Comparison of ENCODE assay signal across 31 cellular contexts in the genomic region with DNA sequence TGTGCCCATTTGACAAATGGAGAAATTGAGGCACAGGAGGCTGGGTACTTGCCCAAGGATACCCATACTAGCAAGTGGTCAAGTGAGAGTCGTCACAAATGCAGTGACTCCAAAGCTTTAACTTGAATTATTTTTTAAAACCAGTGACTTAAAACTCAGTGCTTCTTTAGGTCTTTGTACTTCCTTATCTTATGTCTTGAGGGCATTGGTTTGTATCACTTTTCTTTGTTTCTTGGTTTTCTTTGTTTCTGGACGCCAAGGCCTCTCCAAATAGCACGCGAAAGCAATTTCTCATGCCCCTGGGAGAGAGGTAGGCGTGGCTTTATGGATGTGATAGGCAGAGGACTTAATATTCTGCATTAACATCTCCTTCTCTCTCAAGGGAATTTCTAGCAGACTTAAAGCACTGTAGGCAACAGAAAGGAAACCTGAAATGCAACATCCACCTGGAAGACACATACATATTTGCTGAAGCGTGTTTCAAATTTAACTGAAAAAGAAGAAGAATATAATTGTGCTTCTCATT. TPM values are rescaled to one million over a fixed set of nuclear protein-coding genes. Genes with fewer than 3 reads are reported as not detected.
A peak's percentile ranks its signal among the peaks of the same experiment; 100 is the strongest.
DNase-seq lines count a peak whose midpoint lies in the region; ATAC-seq and TF ChIP-seq lines count a peak whose summit lies in the region.
"Had no signal": no experiment of that assay in that cellular context is flagged by ENCODE, and none has a peak within 500 bp of the region (broad histone marks: within the 10 kb centered on the region; RNA-seq: fewer than 3 reads in every experiment).

No MANE protein-coding gene starts in this region.

- H4K91ac ChIP-seq in H9 (ENCODE audit: insufficient read length, low read depth, low read length) = no peak overlapping the region

- peaks cover 8 to 56% (median 44%) of the 10 kb centered on the region in 6 donors for H3K4me1 ChIP-seq in spleen
- peaks cover 8% of the 10 kb centered on the region; the same call in 1 of the 2 replicates for H3K4me1 ChIP-seq in H9 (ENCODE audit: insufficient read depth, low read length)
- no peaks in the 10 kb centered on the region for H3K4me1 ChIP-seq in SK-N-SH (ENCODE audit: control insufficient read depth in 1 of 2, insufficient read depth in 2 of 2, low read depth in 1 of 2, low read length in 1 of 2)
- H3K4me1 ChIP-seq: breast epithelium, foreskin keratinocyte, uterus had no signal

- DNase-seq in GM06990 (ENCODE audit: extremely low read depth, insufficient read length) = peak; percentile 43
- peak; percentile 45 for DNase-seq in GM20000 (ENCODE audit: low spot score)
- no peak for DNase-seq in activated B cell treated with CpG ODN at 0.5 μM for 24 hours
- DNase-seq in spleen = no peak
- no peak for DNase-seq in KBM-7
- no peak for DNase-seq in H9
- no peak for DNase-seq in SK-N-SH
- DNase-seq: activated naive CD4-positive, alpha-beta T cell; activated T-cell treated with anti-CD3 and anti-CD28 coated beads, Interleukin-2, amount 50 U/mL, for 48 hours; CD4-positive, CD25-positive, alpha-beta regulatory T cell; DMS 273 treated with DMSO at 0.1 percent for 48 hours; effector memory CD4-positive, alpha-beta T cell; erythroblast; foreskin keratinocyte; hypothalamus; left ventricle myocardium superior; midbrain; NCI-H2171; NCI-H69; ovary; RPMI8226; stimulated activated CD4-positive, alpha-beta T cell treated with anti-CD3 and anti-CD28 coated beads, Interleukin-2, amount 100 ng/mL, for 48 hours; stimulated activated naive CD4-positive, alpha-beta T cell; uterus had no signal

- peaks cover 2% of the 10 kb centered on the region for H4K20me1 ChIP-seq in H9 (ENCODE audit: control insufficient read depth, insufficient read depth, insufficient read length)
- no peaks in the 10 kb centered on the region for H4K20me1 ChIP-seq in SK-N-SH (ENCODE audit: insufficient read depth)

- peak overlapping the region in 7 of 8 donors; percentile 6 to 87 (median 81) for H3K27ac ChIP-seq in spleen
- no peak overlapping the region for H3K27ac ChIP-seq in H9 (ENCODE audit: insufficient read length, low read depth, low read length)
- no peak overlapping the region for H3K27ac ChIP-seq in SK-N-SH (ENCODE audit: low read depth in 2 of 2, low read length in 1 of 2)
- H3K27ac ChIP-seq: adrenal gland, breast epithelium, foreskin keratinocyte, ovary, uterus had no signal

- H3K23me2 ChIP-seq in H9 (ENCODE audit: insufficient read length, low read depth, low read length, poor library complexity, severe bottlenecking) = peaks cover 13% of the 10 kb centered on the region

- H3K4me1 Mint-ChIP-seq in activated B cell treated with CpG ODN at 0.5 μM for 24 hours (peaks cover 73% of the 10 kb centered on the region), H9 (peaks cover 21 to 30% of the 10 kb centered on the region in 2 experiments)

- no peak overlapping the region for H3K18ac ChIP-seq in H9 (ENCODE audit: insufficient read length, low read depth, low read length)

- intact Hi-C loops in activated B cell treated with CpG ODN at 0.5 μM for 24 hours (cut with micrococcal nuclease) (loop anchor here (1.0 kb wide), 1 partner anchor 13 kb away; no protein-coding TSS in a partner anchor), spleen (cut with DNase I; ENCODE audit: low total_unique reads) (no loop called here)

- no peak overlapping the region for H3K4me2 ChIP-seq in H9 (ENCODE audit: insufficient read depth, insufficient read length, low read length)
- H3K4me2 ChIP-seq in SK-N-SH = no peak overlapping the region

- TF ChIP-seq CTCF in GM06990 (IDR thresholded peaks at IDR 0.05; ENCODE audit: insufficient read depth, low read length, poor library complexity, severe bottlenecking) (no peak), GM20000 (IDR thresholded peaks at IDR 0.05; ENCODE audit: extremely low read depth, missing control alignments) (no peak), activated B cell treated with CpG ODN at 0.5 μM for 24 hours (IDR thresholded peaks at IDR 0.05) (no peak), spleen (IDR thresholded peaks at IDR 0.05 in 8 of 11, conservative IDR thresholded peaks at IDR 0.05 in 3 of 11) (no peak), H9 (conservative IDR thresholded peaks at IDR 0.05) (no peak), SK-N-SH (IDR thresholded peaks at IDR 0.05) (no peak)

- no peak overlapping the region for H3K56ac ChIP-seq in H9 (ENCODE audit: insufficient read length, low read depth, low read length)

- TF ChIP-seq RAD21 in SK-N-SH (IDR thresholded peaks at IDR 0.05; ENCODE audit: low read length) = no peak

- H3K27ac Mint-ChIP-seq in activated B cell treated with CpG ODN at 0.5 μM for 24 hours (peak overlapping the region; percentile 97), H9 (no peak overlapping the region)
- H3K27ac Mint-ChIP-seq: natural killer cell treated with Interleukin-12 subunit alpha and Interleukin-12 subunit beta and Interleukin-15 and Interleukin-18, amount 100 ng/mL, for 72 hours; T-helper 1 cell treated with Interleukin-12 subunit alpha and Interleukin-12 subunit beta and Interleukin-4 antibody, amounts not matched to agents 30 μg/mL and 1 μg/mL, for 36 hours had no signal

- no peaks in the 10 kb centered on the region for H3K27me3 Mint-ChIP-seq in activated B cell treated with CpG ODN at 0.5 μM for 24 hours
- no peaks in the 10 kb centered on the region; the same call in 1 of the 2 replicates for H3K27me3 Mint-ChIP-seq in H9 (ENCODE audit: low read depth)

- no peaks in the 10 kb centered on the region for H3F3A ChIP-seq in SK-N-SH (replicated peaks; ENCODE audit: insufficient read depth)

- no peak overlapping the region for H3K23ac ChIP-seq in H9 (ENCODE audit: insufficient read length, low read depth, low read length)

- H3K9ac ChIP-seq in H9 (ENCODE audit: extremely low read depth, insufficient read length, low read length) (no peak overlapping the region), SK-N-SH (no peak overlapping the region)

- H2BK5ac ChIP-seq in H9 (ENCODE audit: insufficient read length, low read length) = no peak overlapping the region

- H3K9me3 Mint-ChIP-seq in activated B cell treated with CpG ODN at 0.5 μM for 24 hours (no peaks in the 10 kb centered on the region), H9 (no peaks in the 10 kb centered on the region; a peak in 2 of 5 replicates)
- H3K9me3 Mint-ChIP-seq: natural killer cell treated with Interleukin-12 subunit alpha and Interleukin-12 subunit beta and Interleukin-15 and Interleukin-18, amount 100 ng/mL, for 72 hours; T-helper 1 cell treated with Interleukin-12 subunit alpha and Interleukin-12 subunit beta and Interleukin-4 antibody, amounts not matched to agents 30 μg/mL and 1 μg/mL, for 36 hours had no signal

- no peak overlapping the region for H3K14ac ChIP-seq in H9 (ENCODE audit: insufficient read depth, low read length)

- H2AFZ ChIP-seq in H9 (ENCODE audit: low read length) (no peak overlapping the region), SK-N-SH (ENCODE audit: low read depth) (no peak overlapping the region)

- H3K36me3 ChIP-seq in GM06990 (ENCODE audit: control insufficient read depth, insufficient read depth, low read length) = no peaks in the 10 kb centered on the region
- no peaks in the 10 kb centered on the region for H3K36me3 ChIP-seq in spleen
- H3K36me3 ChIP-seq in SK-N-SH (replicated peaks in 1 of 2; ENCODE audit: control insufficient read depth in 1 of 2, insufficient read depth in 2 of 2, low read length in 1 of 2) = no peaks in the 10 kb centered on the region
- H3K36me3 ChIP-seq: adrenal gland, breast epithelium, ovary, uterus had no signal

- no peaks in the 10 kb centered on the region for H3K79me1 ChIP-seq in H9 (ENCODE audit: insufficient read depth, low read depth, low read length, poor library complexity, severe bottlenecking)

- H3K36me3 Mint-ChIP-seq in activated B cell treated with CpG ODN at 0.5 μM for 24 hours (ENCODE audit: low read depth) = no peaks in the 10 kb centered on the region
- no peaks in the 10 kb centered on the region for H3K36me3 Mint-ChIP-seq in H9 (ENCODE audit: insufficient read depth in 1 of 3, low read depth in 3 of 3)
- H3K36me3 Mint-ChIP-seq: natural killer cell treated with Interleukin-12 subunit alpha and Interleukin-12 subunit beta and Interleukin-15 and Interleukin-18, amount 100 ng/mL, for 72 hours had no signal

- no peak overlapping the region for H3T11ph ChIP-seq in H9 (ENCODE audit: low read length)

- H3K27me3 ChIP-seq in GM06990 (replicated peaks; ENCODE audit: control insufficient read depth, insufficient read depth, low read length) (no peaks in the 10 kb centered on the region), spleen (replicated peaks in 1 of 7) (no peaks in the 10 kb centered on the region), H9 (ENCODE audit: insufficient read depth, low read length) (no peaks in the 10 kb centered on the region), SK-N-SH (ENCODE audit: insufficient read depth) (no peaks in the 10 kb centered on the region)
- H3K27me3 ChIP-seq: adrenal gland, breast epithelium, foreskin keratinocyte, ovary, uterus had no signal

- H4K8ac ChIP-seq in H9 (replicated peaks; ENCODE audit: insufficient read length, low read depth, low read length) = no peak overlapping the region

- H3K4me3 ChIP-seq in GM06990 (replicated peaks; ENCODE audit: low read depth, low read length) = no peak overlapping the region
- no peak overlapping the region for H3K4me3 ChIP-seq in spleen
- H3K4me3 ChIP-seq in SK-N-SH (ENCODE audit: low read depth in 2 of 2, low read length in 1 of 2) = no peak overlapping the region
- H3K4me3 ChIP-seq: adrenal gland, breast epithelium, ovary, uterus had no signal

- no peak for ATAC-seq in activated B cell treated with CpG ODN at 0.5 μM for 24 hours (ENCODE audit: low read depth)
- ATAC-seq: foreskin keratinocyte; left ventricle myocardium superior; natural killer cell treated with Interleukin-12 subunit alpha and Interleukin-12 subunit beta and Interleukin-15 and Interleukin-18, amount 100 ng/mL, for 72 hours had no signal

- no peak for TF ChIP-seq EP300 in SK-N-SH (IDR thresholded peaks at IDR 0.05; ENCODE audit: borderline replicate concordance in 1 of 2, low read depth in 1 of 2, low read length in 1 of 2)

- POLR2A ChIA-PET in activated B cell treated with CpG ODN at 0.5 μM for 24 hours (lab: Charles Lee) = interaction anchor here (0.8 to 5.6 kb wide), 15 partner anchors 13 to 310 kb away, joined by 3 to 120 read pairs (median 12); a partner anchor contains a TSS
- POLR2A ChIA-PET in SK-N-SH (lab: Yijun Ruan, JAX) = no interaction called here

- no peaks in the 10 kb centered on the region for H3K79me2 ChIP-seq in H9 (ENCODE audit: insufficient read depth, low read length)
- H3K79me2 ChIP-seq in SK-N-SH (ENCODE audit: insufficient read depth) = no peaks in the 10 kb centered on the region

- WGBS in spleen, 5 donors = 58 to 70% (median 67%) methylated on average over 6 of the region's 6 CpGs
- WGBS in H9 (ENCODE audit: extremely low coverage, insufficient read length, low lambda C conversion rate) = no CpG with 5 or more reads among the region's 6 CpGs
- WGBS in SK-N-SH (ENCODE audit: low lambda C conversion rate) = 86% methylated on average over 6 of the region's 6 CpGs

- H2BK20ac ChIP-seq in H9 (ENCODE audit: low read depth, low read length, poor library complexity, severe bottlenecking) = no peak overlapping the region

- CTCF ChIA-PET in activated B cell treated with CpG ODN at 0.5 μM for 24 hours (lab: Charles Lee) (interaction anchor here (1.2 to 1.4 kb wide), 5 partner anchors 12 to 21 kb away, joined by 4 to 8 read pairs (median 4); no protein-coding TSS in a partner anchor), SK-N-SH (lab: Yijun Ruan, JAX) (interaction anchor here (0.8 to 1.1 kb wide), 2 partner anchors 9 to 328 kb away, joined by 3 read pairs; no protein-coding TSS in a partner anchor)

- H3K9me3 ChIP-seq in spleen (no peaks in the 10 kb centered on the region), H9 (ENCODE audit: control insufficient read depth, low read depth, low read length) (no peaks in the 10 kb centered on the region), SK-N-SH (no peaks in the 10 kb centered on the region)
- H3K9me3 ChIP-seq: adrenal gland, breast epithelium, ovary, uterus had no signal

- H3K4me3 Mint-ChIP-seq in activated B cell treated with CpG ODN at 0.5 μM for 24 hours = peak overlapping the region; percentile 73
- no peak overlapping the region for H3K4me3 Mint-ChIP-seq in H9
- H3K4me3 Mint-ChIP-seq: CD4-positive, CD25-positive, alpha-beta regulatory T cell; natural killer cell treated with Interleukin-12 subunit alpha and Interleukin-12 subunit beta and Interleukin-15 and Interleukin-18, amount 100 ng/mL, for 72 hours; T-helper 1 cell treated with Interleukin-12 subunit alpha and Interleukin-12 subunit beta and Interleukin-4 antibody, amounts not matched to agents 30 μg/mL and 1 μg/mL, for 36 hours had no signal

- no peaks in the 10 kb centered on the region for H3K9me2 ChIP-seq in SK-N-SH

- H2AK5ac ChIP-seq in H9 (ENCODE audit: insufficient read length, low read length) = no peak overlapping the region

- no peak overlapping the region for H2BK120ac ChIP-seq in H9 (ENCODE audit: low read depth, low read length, poor library complexity, severe bottlenecking)

- no peak overlapping the region for H2BK15ac ChIP-seq in H9 (ENCODE audit: low read depth, low read length)

- in situ Hi-C loops in KBM-7 (cut with MboI; ENCODE audit: low pct_unique_long_range_greater_than_20kb, low sequenced_read_pairs) = no loop called here

- no peak for TF ChIP-seq POLR2A in spleen (IDR thresholded peaks at IDR 0.05)

- no peak overlapping the region for H4K5ac ChIP-seq in H9 (ENCODE audit: insufficient read length, low read depth, low read length)

- H2BK12ac ChIP-seq in H9 (ENCODE audit: insufficient read length, low read depth, low read length) = no peak overlapping the region

- no peak overlapping the region for H3K4ac ChIP-seq in H9 (ENCODE audit: low read depth, low read length)

RNA-seq across cellular contexts. Expression of a gene that starts 20.6 kb away (rescaled TPM):
- total RNA-seq in activated B cell treated with CpG ODN at 0.5 μM for 24 hours (0.24 and 0.42 TPM in 2 replicates), spleen (not detected), H9 (2021) (0.20 TPM in 1 of 2 replicates, not detected in the other)
- polyA plus RNA-seq in spleen (under 1 TPM in 1 of 3 donors, not detected in 2; 0.05 TPM), SK-N-SH (2012; rRNA removed) (0.02 and 0.15 TPM in 2 replicates)
- polyA plus RNA-seq in SK-N-SH (2012; cell fraction: cytosol; rRNA removed) = 0.10 and 0.15 TPM in 2 replicates
- 0.18 and 0.33 TPM in 2 replicates for polyA plus RNA-seq in SK-N-SH (2012; cell fraction: nucleus; rRNA removed)
- total RNA-seq: CD4-positive, CD25-positive, alpha-beta regulatory T cell; foreskin keratinocyte; left ventricle myocardium superior; MCF 10A; natural killer cell treated with Interleukin-12 subunit alpha and Interleukin-12 subunit beta and Interleukin-15 and Interleukin-18, amount 100 ng/mL, for 72 hours; SK-MEL-5; temporal lobe had no signal
- polyA plus RNA-seq: CD4-positive, CD25-positive, alpha-beta regulatory T cell; foreskin keratinocyte had no signal

RNA-seq across cellular contexts. Expression of a gene that starts 22.8 kb away (rescaled TPM):
- total RNA-seq in activated B cell treated with CpG ODN at 0.5 μM for 24 hours (338 and 354 TPM in 2 replicates), spleen (100 to 1,000 TPM; 221 to 400 (median 295) TPM), H9 (2021) (682 and 688 TPM in 2 replicates)
- polyA plus RNA-seq in spleen (100 to 1,000 TPM; 295 to 528 (median 353) TPM), SK-N-SH (2012; rRNA removed) (166 and 193 TPM in 2 replicates)
- polyA plus RNA-seq in SK-N-SH (2012; cell fraction: cytosol; rRNA removed) = 261 and 301 TPM in 2 replicates
- 122 and 230 TPM in 2 replicates for polyA plus RNA-seq in SK-N-SH (2012; cell fraction: nucleus; rRNA removed)

Comparison
In these comparisons a context has a peak if more than half of its experiments do, and no peak if none do; other contexts are left out.
1. DNase-seq: peak in GM06990 (single experiment) and GM20000 (single experiment); none in activated B cell treated with CpG ODN at 0.5 μM for 24 hours (single experiment), spleen (single experiment), KBM-7 (single experiment), H9 (single experiment) and SK-N-SH (single experiment).
2. H3K27ac ChIP-seq: peak in spleen (7 of 8); none in H9 (single experiment) and SK-N-SH (0 of 2).